Comparison of ENCODE assay signal across 18 cellular contexts in genomic region chr2:120204022-120204405, GRCh38. TPM values are rescaled to one million over a fixed set of nuclear protein-coding genes. Genes with fewer than 3 reads are reported as not detected.
DNase-seq lines count a peak whose midpoint lies in the region; ATAC-seq and TF ChIP-seq lines count a peak whose summit lies in the region.
"Had no signal": no experiment of that assay in that cellular context is flagged by ENCODE, and none has a peak within 500 bp of the region (broad histone marks: within the 10 kb centered on the region; RNA-seq: fewer than 3 reads in every experiment).

No MANE protein-coding gene starts in this region.

- H4K20me1 ChIP-seq in MM.1S (ENCODE audit: insufficient read depth, low read length) = no peaks in the 10 kb centered on the region

- H3K9me3 ChIP-seq in MM.1S (replicated peaks; ENCODE audit: insufficient read depth, low read length) (no peaks in the 10 kb centered on the region), heart left ventricle (peaks cover 0 to 5% (median 0%) of the 10 kb centered on the region in 12 donors), Peyer's patch (no peaks in the 10 kb centered on the region)
- H3K9me3 ChIP-seq: ascending aorta had no signal

- intact Hi-C loops in heart left ventricle (cut with DNase I) = no loop called here

- H3F3A ChIP-seq in MM.1S (ENCODE audit: insufficient read depth, low read length) = no peaks in the 10 kb centered on the region

- H3K27ac Mint-ChIP-seq in stimulated activated effector memory CD8-positive, alpha-beta T cell treated with anti-CD3 and anti-CD28 coated beads, Interleukin-12 subunit alpha, Interleukin-12 subunit beta, amount 100 ng/mL, for 72 hours = no peak overlapping the region
- H3K27ac Mint-ChIP-seq: activated T-cell treated with anti-CD3 and anti-CD28 coated beads, Interleukin-2, amount 50 U/mL, for 24 hours had no signal

- no peaks in the 10 kb centered on the region for H3K36me3 ChIP-seq in MM.1S (replicated peaks; ENCODE audit: insufficient read depth, low read length)
- no peaks in the 10 kb centered on the region for H3K36me3 ChIP-seq in heart left ventricle
- H3K36me3 ChIP-seq in Peyer's patch = no peaks in the 10 kb centered on the region
- H3K36me3 ChIP-seq: ascending aorta, tibial nerve had no signal

- H3K4me1 ChIP-seq in MM.1S (ENCODE audit: low read length) (no peaks in the 10 kb centered on the region), heart left ventricle (peaks cover 0 to 16% (median 7%) of the 10 kb centered on the region in 12 donors), Peyer's patch (no peaks in the 10 kb centered on the region)
- H3K4me1 ChIP-seq: ascending aorta, tibial nerve had no signal

- H3K9ac ChIP-seq in MM.1S (ENCODE audit: low read length) = no peak overlapping the region

- TF ChIP-seq POLR2A in heart left ventricle (IDR thresholded peaks at IDR 0.05) (no peak), Peyer's patch (IDR thresholded peaks at IDR 0.05) (no peak)

- H3K27me3 ChIP-seq in MM.1S (replicated peaks; ENCODE audit: insufficient read depth, low read length) (no peaks in the 10 kb centered on the region), heart left ventricle (no peaks in the 10 kb centered on the region), Peyer's patch (no peaks in the 10 kb centered on the region)
- H3K27me3 ChIP-seq: ascending aorta, tibial nerve had no signal

- no peaks in the 10 kb centered on the region for H3K4me1 Mint-ChIP-seq in stimulated activated effector memory CD8-positive, alpha-beta T cell treated with anti-CD3 and anti-CD28 coated beads, Interleukin-12 subunit alpha, Interleukin-12 subunit beta, amount 100 ng/mL, for 72 hours

- peak; percentile 26 to 40 (median 32) for ATAC-seq in heart left ventricle
- ATAC-seq in stimulated activated effector memory CD8-positive, alpha-beta T cell treated with anti-CD3 and anti-CD28 coated beads, Interleukin-12 subunit alpha, Interleukin-12 subunit beta, amount 100 ng/mL, for 72 hours = peak; percentile 11

- 86 to 87% (median 86%) methylated on average over 5 of the region's 5 CpGs for WGBS in heart left ventricle, 4 donors

- no peaks in the 10 kb centered on the region for H3K9me3 Mint-ChIP-seq in stimulated activated effector memory CD8-positive, alpha-beta T cell treated with anti-CD3 and anti-CD28 coated beads, Interleukin-12 subunit alpha, Interleukin-12 subunit beta, amount 100 ng/mL, for 72 hours
- H3K9me3 Mint-ChIP-seq: activated T-cell treated with anti-CD3 and anti-CD28 coated beads, Interleukin-2, amount 50 U/mL, for 24 hours had no signal

- DNase-seq in NCI-H146 (lab: John Stamatoyannopoulos, UW) (peak; percentile 14), NCI-H146 treated with DMSO at 0.1 percent for 48 hours (lab: John Stamatoyannopoulos, UW; ENCODE audit: unreplicated experiment) (no peak), MM.1S (no peak), heart left ventricle (no peak), Peyer's patch (no peak)
- no peak for DNase-seq in stimulated activated effector memory CD8-positive, alpha-beta T cell treated with anti-CD3 and anti-CD28 coated beads, Interleukin-12 subunit alpha, Interleukin-12 subunit beta, amount 100 ng/mL, for 72 hours (ENCODE audit: low spot score in 2 of 2)
- DNase-seq in effector CD4-positive, alpha-beta T cell = no peak
- DNase-seq in stimulated activated naive CD4-positive, alpha-beta T cell treated with Interleukin-2 at 50 U/mL for 16 hours (lab: John Stamatoyannopoulos, UW) = no peak
- DNase-seq: activated CD4-positive, CD25-positive, alpha-beta regulatory T cell treated with anti-CD3 and anti-CD28 coated beads, Interleukin-2, amount 50 U/mL, for 72 hours; activated T-cell treated with anti-CD3 and anti-CD28 coated beads, Interleukin-2, amount 50 U/mL, for 24 hours; DMS79 treated with DMSO at 0.1 percent for 48 hours; naive B cell; NCI-H1436 treated with DMSO at 0.1 percent for 48 hours; NCI-H526 treated with DMSO at 0.1 percent for 48 hours; small intestine had no signal

- no peaks in the 10 kb centered on the region for H3K9me2 ChIP-seq in MM.1S (replicated peaks; ENCODE audit: insufficient read depth, low read length)

- H3K4me2 ChIP-seq in MM.1S (ENCODE audit: low read depth, low read length) = no peak overlapping the region

- H3K4me3 ChIP-seq in MM.1S (ENCODE audit: low read length) = no peak overlapping the region
- no peak overlapping the region for H3K4me3 ChIP-seq in heart left ventricle
- H3K4me3 ChIP-seq in Peyer's patch = no peak overlapping the region
- H3K4me3 ChIP-seq: ascending aorta, SK-N-MC, tibial nerve had no signal

- TF ChIP-seq CTCF in MM.1S (IDR thresholded peaks at IDR 0.05; ENCODE audit: low read length) (peak; percentile 36), heart left ventricle (IDR thresholded peaks at IDR 0.05) (peak in 1 of 12 donors; percentile 4), Peyer's patch (IDR thresholded peaks at IDR 0.05) (no peak)

- H3K27ac ChIP-seq in MM.1S (ENCODE audit: low read length) = no peak overlapping the region
- peak overlapping the region in 2 of 12 donors; percentile 16 to 43 for H3K27ac ChIP-seq in heart left ventricle
- no peak overlapping the region for H3K27ac ChIP-seq in Peyer's patch
- H3K27ac ChIP-seq: ascending aorta, SK-N-MC, tibial nerve had no signal

- H3K36me3 Mint-ChIP-seq in stimulated activated effector memory CD8-positive, alpha-beta T cell treated with anti-CD3 and anti-CD28 coated beads, Interleukin-12 subunit alpha, Interleukin-12 subunit beta, amount 100 ng/mL, for 72 hours = no peaks in the 10 kb centered on the region

- no peak overlapping the region for H2AFZ ChIP-seq in MM.1S (ENCODE audit: low read length)

- H3K79me2 ChIP-seq in MM.1S (ENCODE audit: low read length) = no peaks in the 10 kb centered on the region

- no peak overlapping the region for H3K4me3 Mint-ChIP-seq in stimulated activated effector memory CD8-positive, alpha-beta T cell treated with anti-CD3 and anti-CD28 coated beads, Interleukin-12 subunit alpha, Interleukin-12 subunit beta, amount 100 ng/mL, for 72 hours
- H3K4me3 Mint-ChIP-seq: activated T-cell treated with anti-CD3 and anti-CD28 coated beads, Interleukin-2, amount 50 U/mL, for 24 hours had no signal

RNA-seq across cellular contexts. Expression of gene TMEM185B, which starts 19.2 kb away (rescaled TPM):
- total RNA-seq in heart left ventricle (10 to 100 TPM; 16.1 to 29.8 (median 26.8) TPM), Peyer's patch (10 to 100 TPM; 11.6 to 33.3 (median 20.1) TPM)
- 10 to 100 TPM in 1 of 2 donors, 1 to 10 TPM in 1; 7.8 to 21.2 TPM for polyA plus RNA-seq in heart left ventricle

RNA-seq across cellular contexts. Expression of gene RALB, which starts 48.6 kb away (rescaled TPM):
- total RNA-seq in heart left ventricle (10 to 100 TPM; 35.7 to 59.9 (median 45.1) TPM), Peyer's patch (10 to 100 TPM; 49.3 to 61.9 (median 50.2) TPM)
- 100 to 1,000 TPM in 1 of 2 donors, 10 to 100 TPM in 1; 30.5 to 111 TPM for polyA plus RNA-seq in heart left ventricle
